22 cellular contexts compared by ENCODE assay signal in the genomic region with DNA sequence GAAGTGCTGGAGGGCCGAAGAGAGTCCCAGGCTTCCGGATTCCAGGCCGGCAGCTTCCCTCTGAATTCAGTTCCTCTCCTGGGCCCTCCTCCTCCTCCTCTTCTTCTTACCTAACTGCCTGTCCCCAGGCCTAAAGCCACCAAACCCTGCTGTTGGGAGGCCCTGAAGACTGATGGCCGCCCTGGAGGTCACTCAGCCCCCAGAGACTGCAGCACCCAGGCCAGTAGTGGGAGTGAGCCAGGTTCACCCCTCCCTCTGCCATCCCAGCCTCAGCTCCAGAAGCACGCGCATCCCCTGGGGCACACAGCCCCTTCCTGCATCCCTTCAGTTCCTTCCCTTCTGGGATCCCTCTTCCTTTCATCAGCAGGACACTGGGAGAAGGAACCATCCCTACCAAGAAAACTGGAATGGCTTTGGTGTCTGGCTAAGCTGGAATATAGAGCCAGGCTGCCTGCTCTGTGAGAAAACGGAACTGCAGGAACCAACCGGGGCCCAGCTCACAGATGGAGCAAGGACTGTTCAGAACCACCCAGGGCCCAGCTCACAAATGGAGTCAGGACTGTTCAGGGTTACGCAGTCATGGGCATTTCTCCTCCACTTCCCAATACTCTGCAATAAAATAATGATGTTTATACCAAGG.
DNase-seq lines count a peak whose midpoint lies in the region; ATAC-seq and TF ChIP-seq lines count a peak whose summit lies in the region.
"Had no signal": no experiment of that assay in that cellular context is flagged by ENCODE, and none has a peak within 500 bp of the region (broad histone marks: within the 10 kb centered on the region; RNA-seq: fewer than 3 reads in every experiment).

No MANE protein-coding gene starts in this region.

- no peak overlapping the region for H3K4ac ChIP-seq in H9 (ENCODE audit: low read depth, low read length)

- peaks cover 24 to 25% of the 10 kb centered on the region in 2 experiments for H3K4me1 Mint-ChIP-seq in H9

- H2BK12ac ChIP-seq in H9 (ENCODE audit: insufficient read length, low read depth, low read length), result no peak overlapping the region

- H3K4me2 ChIP-seq in H9 (ENCODE audit: insufficient read depth, insufficient read length, low read length), result no peak overlapping the region

- no peaks in the 10 kb centered on the region for H3K23me2 ChIP-seq in H9 (ENCODE audit: insufficient read length, low read depth, low read length, poor library complexity, severe bottlenecking)

- H4K20me1 ChIP-seq in H9 (ENCODE audit: control insufficient read depth, insufficient read depth, insufficient read length), result no peaks in the 10 kb centered on the region

- H3K9ac ChIP-seq in H9 (ENCODE audit: extremely low read depth, insufficient read length, low read length), result no peak overlapping the region

- H2BK15ac ChIP-seq in H9 (ENCODE audit: low read depth, low read length), result no peak overlapping the region

- H3K36me3 Mint-ChIP-seq in H9 (ENCODE audit: insufficient read depth in 1 of 3, low read depth in 3 of 3), result peaks cover 0 to 5% (median 3%) of the 10 kb centered on the region in 3 experiments; a peak in 4 of 7 replicates
- H3K36me3 Mint-ChIP-seq: CD8-positive, alpha-beta T cell had no signal

- no peak overlapping the region for H3K27ac ChIP-seq in H9 (ENCODE audit: insufficient read length, low read depth, low read length)
- H3K27ac ChIP-seq in testis, result no peak overlapping the region
- H3K27ac ChIP-seq: SJCRH30 had no signal

- H3K9me3 Mint-ChIP-seq in H9, result peaks cover 5 to 7% of the 10 kb centered on the region in 2 experiments; a peak in 3 of 5 replicates
- H3K9me3 Mint-ChIP-seq: CD8-positive, alpha-beta T cell had no signal

- no peak overlapping the region for H3K4me3 ChIP-seq in testis
- H3K4me3 ChIP-seq: SJCRH30 had no signal

- H4K91ac ChIP-seq in H9 (ENCODE audit: insufficient read length, low read depth, low read length), result no peak overlapping the region

- H3K36me3 ChIP-seq in testis (ENCODE audit: low read depth, missing control alignments), result no peaks in the 10 kb centered on the region
- H3K36me3 ChIP-seq: SJCRH30 had no signal

- ATAC-seq in HG03159 (IDR thresholded peaks at IDR 0.05; ENCODE audit: unreplicated experiment), result no peak
- ATAC-seq: CD8-positive, alpha-beta T cell; Panc1 had no signal

- peaks cover 33% of the 10 kb centered on the region for H3K27me3 Mint-ChIP-seq in H9 (ENCODE audit: low read depth)

- no peak overlapping the region for H3T11ph ChIP-seq in H9 (ENCODE audit: low read length)

- H3K4me1 ChIP-seq in H9 (ENCODE audit: insufficient read depth, low read length), result peaks cover 2% of the 10 kb centered on the region; the same call in 1 of the 2 replicates
- H3K4me1 ChIP-seq in testis, result no peaks in the 10 kb centered on the region
- H3K4me1 ChIP-seq: SJCRH30 had no signal

- H3K4me3 Mint-ChIP-seq in H9, result no peak overlapping the region
- H3K4me3 Mint-ChIP-seq: CD8-positive, alpha-beta T cell had no signal

- intact Hi-C loops in testis (cut with DNase I; ENCODE audit: low total_unique reads), result no loop called here

- no peak overlapping the region for H3K56ac ChIP-seq in H9 (ENCODE audit: insufficient read length, low read depth, low read length)

- no peak overlapping the region for H2AFZ ChIP-seq in H9 (ENCODE audit: low read length)

- H2AK5ac ChIP-seq in H9 (ENCODE audit: insufficient read length, low read length), result no peak overlapping the region

- no peak overlapping the region for H3K27ac Mint-ChIP-seq in H9
- H3K27ac Mint-ChIP-seq: CD8-positive, alpha-beta T cell had no signal

- H2BK5ac ChIP-seq in H9 (ENCODE audit: insufficient read length, low read length), result no peak overlapping the region

- no peak overlapping the region for H3K23ac ChIP-seq in H9 (ENCODE audit: insufficient read length, low read depth, low read length)

- TF ChIP-seq POLR2A in testis (IDR thresholded peaks at IDR 0.05), result no peak

- H3K27me3 ChIP-seq in H9 (ENCODE audit: insufficient read depth, low read length) (no peaks in the 10 kb centered on the region), testis (no peaks in the 10 kb centered on the region)

- H3K79me1 ChIP-seq in H9 (ENCODE audit: insufficient read depth, low read depth, low read length, poor library complexity, severe bottlenecking), result no peaks in the 10 kb centered on the region

- H3K14ac ChIP-seq in H9 (ENCODE audit: insufficient read depth, low read length), result no peak overlapping the region; the same call in 1 of the 2 replicates

- TF ChIP-seq CTCF in H9 (conservative IDR thresholded peaks at IDR 0.05) (no peak), testis (IDR thresholded peaks at IDR 0.05) (no peak)

- H4K5ac ChIP-seq in H9 (ENCODE audit: insufficient read length, low read depth, low read length), result no peak overlapping the region

- H3K18ac ChIP-seq in H9 (ENCODE audit: insufficient read length, low read depth, low read length), result no peak overlapping the region

- no CpG with 5 or more reads among the region's 9 CpGs for WGBS in H9 (ENCODE audit: extremely low coverage, insufficient read length, low lambda C conversion rate)
- WGBS in testis, 2 donors, result 84 to 91% methylated on average over 9 of the region's 9 CpGs

- peak; percentile 28 for DNase-seq in activated CD8-positive, alpha-beta memory T cell treated with anti-CD3 and anti-CD28 coated beads for 24 hours
- no peak for DNase-seq in activated CD8-positive, alpha-beta memory T cell treated with anti-CD3 and anti-CD28 coated beads, Interleukin-2, amount 50 U/mL, for 4 hours
- DNase-seq in H9, result peak; percentile 26
- peak; percentile 28 for DNase-seq in mesenteric fat pad (ENCODE audit: low spot score)
- peak; percentile 2 for DNase-seq in testis
- DNase-seq in activated naive CD4-positive, alpha-beta T cell treated with Interleukin-2 at 50 U/mL for 16 hours, result no peak
- DNase-seq in SIG-M5 treated with dmso at 0.1 percent for 504 hours (lab: John Stamatoyannopoulos, UW; ENCODE audit: unreplicated experiment), result no peak
- DNase-seq: 8988T, AML-193, C1 segment of cervical spinal cord, GOT3, Kasumi-1, NCI-H1694, NCI-H2081, NCI-H2171, NCI-H345, NCI-H524, NCI-H82, SJCRH30 had no signal

- H2BK20ac ChIP-seq in H9 (ENCODE audit: low read depth, low read length, poor library complexity, severe bottlenecking), result no peak overlapping the region

- H3K9me3 ChIP-seq in H9 (ENCODE audit: control insufficient read depth, low read depth, low read length) (no peaks in the 10 kb centered on the region), testis (no peaks in the 10 kb centered on the region)
- H3K9me3 ChIP-seq: SJCRH30 had no signal

- H4K8ac ChIP-seq in H9 (replicated peaks; ENCODE audit: insufficient read length, low read depth, low read length), result no peak overlapping the region

- H3K79me2 ChIP-seq in H9 (ENCODE audit: insufficient read depth, low read length), result no peaks in the 10 kb centered on the region

- no peak overlapping the region for H2BK120ac ChIP-seq in H9 (ENCODE audit: low read depth, low read length, poor library complexity, severe bottlenecking)

Comparison
In these comparisons a context has a peak if more than half of its experiments do, and no peak if none do; other contexts are left out.
1. DNase-seq: peak in activated CD8-positive, alpha-beta memory T cell treated with anti-CD3 and anti-CD28 coated beads for 24 hours (single experiment), H9 (single experiment), mesenteric fat pad (single experiment) and testis (single experiment); none in activated CD8-positive, alpha-beta memory T cell treated with anti-CD3 and anti-CD28 coated beads, Interleukin-2, amount 50 U/mL, for 4 hours (single experiment), activated naive CD4-positive, alpha-beta T cell treated with Interleukin-2 at 50 U/mL for 16 hours (single experiment) and SIG-M5 treated with dmso at 0.1 percent for 504 hours (single experiment).